ENCODE assay signal across 1 cellular context in the genomic region with DNA sequence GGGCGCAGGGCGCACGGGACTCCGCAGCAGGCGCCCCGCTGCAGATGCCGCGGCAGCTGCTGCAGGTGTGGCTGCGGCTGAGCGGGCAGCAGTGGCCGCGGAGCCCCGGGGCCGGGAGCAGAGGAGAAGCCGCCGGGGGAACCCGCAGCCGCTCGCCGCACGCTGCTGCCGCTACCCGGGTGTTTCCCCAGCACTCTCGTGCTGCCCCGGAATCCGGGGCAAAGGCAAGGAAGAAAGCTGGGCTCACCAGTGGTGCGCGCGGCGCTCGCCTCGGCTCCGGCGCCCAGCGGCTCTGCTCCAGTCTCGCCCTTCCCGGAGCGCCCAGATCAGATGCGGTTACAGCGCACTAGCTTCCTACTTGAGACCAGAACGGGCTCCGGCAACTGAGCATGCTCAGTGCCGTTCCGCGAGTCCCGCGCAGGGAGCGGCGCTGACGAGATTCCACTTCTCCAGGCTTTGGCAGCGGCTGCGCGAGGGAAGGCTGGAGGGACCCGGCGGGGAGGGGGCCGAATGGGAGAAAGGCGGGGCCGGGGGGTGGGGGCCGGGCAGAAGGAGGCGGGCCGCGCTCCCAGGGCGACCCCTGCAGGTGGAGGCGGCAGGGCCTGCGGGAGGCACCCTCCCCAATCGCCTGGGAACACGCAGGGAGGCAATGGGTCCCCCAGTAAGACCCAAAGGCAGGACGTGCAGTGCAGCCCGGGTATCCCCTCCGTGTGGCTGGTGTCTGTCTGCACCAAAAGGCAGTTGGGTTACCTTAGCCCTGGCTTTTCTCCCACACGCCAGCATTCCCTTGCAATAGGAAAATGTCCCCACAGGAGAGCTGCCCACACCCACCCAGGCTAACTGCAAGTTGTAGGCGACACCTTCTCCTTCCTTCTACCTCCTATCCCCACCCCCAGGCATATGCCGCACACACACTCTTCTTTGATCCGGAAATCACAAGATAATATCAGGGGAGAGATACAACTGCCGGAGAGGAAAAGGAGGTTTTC.
A peak's percentile ranks its signal among the peaks of the same experiment; 100 is the strongest.
TF ChIP-seq lines count a peak whose summit lies in the region.

A gene (minus strand): TSS at position 385 of the 989 bp plus-strand sequence. CDS start 181,288 bp downstream, outside the sequence.

TF ChIP-seq in GM23338, 12 proteins besides CTCF, POLR2A, EP300 and RAD21 (continued from another document):
- TF ChIP-seq, protein P1, sequence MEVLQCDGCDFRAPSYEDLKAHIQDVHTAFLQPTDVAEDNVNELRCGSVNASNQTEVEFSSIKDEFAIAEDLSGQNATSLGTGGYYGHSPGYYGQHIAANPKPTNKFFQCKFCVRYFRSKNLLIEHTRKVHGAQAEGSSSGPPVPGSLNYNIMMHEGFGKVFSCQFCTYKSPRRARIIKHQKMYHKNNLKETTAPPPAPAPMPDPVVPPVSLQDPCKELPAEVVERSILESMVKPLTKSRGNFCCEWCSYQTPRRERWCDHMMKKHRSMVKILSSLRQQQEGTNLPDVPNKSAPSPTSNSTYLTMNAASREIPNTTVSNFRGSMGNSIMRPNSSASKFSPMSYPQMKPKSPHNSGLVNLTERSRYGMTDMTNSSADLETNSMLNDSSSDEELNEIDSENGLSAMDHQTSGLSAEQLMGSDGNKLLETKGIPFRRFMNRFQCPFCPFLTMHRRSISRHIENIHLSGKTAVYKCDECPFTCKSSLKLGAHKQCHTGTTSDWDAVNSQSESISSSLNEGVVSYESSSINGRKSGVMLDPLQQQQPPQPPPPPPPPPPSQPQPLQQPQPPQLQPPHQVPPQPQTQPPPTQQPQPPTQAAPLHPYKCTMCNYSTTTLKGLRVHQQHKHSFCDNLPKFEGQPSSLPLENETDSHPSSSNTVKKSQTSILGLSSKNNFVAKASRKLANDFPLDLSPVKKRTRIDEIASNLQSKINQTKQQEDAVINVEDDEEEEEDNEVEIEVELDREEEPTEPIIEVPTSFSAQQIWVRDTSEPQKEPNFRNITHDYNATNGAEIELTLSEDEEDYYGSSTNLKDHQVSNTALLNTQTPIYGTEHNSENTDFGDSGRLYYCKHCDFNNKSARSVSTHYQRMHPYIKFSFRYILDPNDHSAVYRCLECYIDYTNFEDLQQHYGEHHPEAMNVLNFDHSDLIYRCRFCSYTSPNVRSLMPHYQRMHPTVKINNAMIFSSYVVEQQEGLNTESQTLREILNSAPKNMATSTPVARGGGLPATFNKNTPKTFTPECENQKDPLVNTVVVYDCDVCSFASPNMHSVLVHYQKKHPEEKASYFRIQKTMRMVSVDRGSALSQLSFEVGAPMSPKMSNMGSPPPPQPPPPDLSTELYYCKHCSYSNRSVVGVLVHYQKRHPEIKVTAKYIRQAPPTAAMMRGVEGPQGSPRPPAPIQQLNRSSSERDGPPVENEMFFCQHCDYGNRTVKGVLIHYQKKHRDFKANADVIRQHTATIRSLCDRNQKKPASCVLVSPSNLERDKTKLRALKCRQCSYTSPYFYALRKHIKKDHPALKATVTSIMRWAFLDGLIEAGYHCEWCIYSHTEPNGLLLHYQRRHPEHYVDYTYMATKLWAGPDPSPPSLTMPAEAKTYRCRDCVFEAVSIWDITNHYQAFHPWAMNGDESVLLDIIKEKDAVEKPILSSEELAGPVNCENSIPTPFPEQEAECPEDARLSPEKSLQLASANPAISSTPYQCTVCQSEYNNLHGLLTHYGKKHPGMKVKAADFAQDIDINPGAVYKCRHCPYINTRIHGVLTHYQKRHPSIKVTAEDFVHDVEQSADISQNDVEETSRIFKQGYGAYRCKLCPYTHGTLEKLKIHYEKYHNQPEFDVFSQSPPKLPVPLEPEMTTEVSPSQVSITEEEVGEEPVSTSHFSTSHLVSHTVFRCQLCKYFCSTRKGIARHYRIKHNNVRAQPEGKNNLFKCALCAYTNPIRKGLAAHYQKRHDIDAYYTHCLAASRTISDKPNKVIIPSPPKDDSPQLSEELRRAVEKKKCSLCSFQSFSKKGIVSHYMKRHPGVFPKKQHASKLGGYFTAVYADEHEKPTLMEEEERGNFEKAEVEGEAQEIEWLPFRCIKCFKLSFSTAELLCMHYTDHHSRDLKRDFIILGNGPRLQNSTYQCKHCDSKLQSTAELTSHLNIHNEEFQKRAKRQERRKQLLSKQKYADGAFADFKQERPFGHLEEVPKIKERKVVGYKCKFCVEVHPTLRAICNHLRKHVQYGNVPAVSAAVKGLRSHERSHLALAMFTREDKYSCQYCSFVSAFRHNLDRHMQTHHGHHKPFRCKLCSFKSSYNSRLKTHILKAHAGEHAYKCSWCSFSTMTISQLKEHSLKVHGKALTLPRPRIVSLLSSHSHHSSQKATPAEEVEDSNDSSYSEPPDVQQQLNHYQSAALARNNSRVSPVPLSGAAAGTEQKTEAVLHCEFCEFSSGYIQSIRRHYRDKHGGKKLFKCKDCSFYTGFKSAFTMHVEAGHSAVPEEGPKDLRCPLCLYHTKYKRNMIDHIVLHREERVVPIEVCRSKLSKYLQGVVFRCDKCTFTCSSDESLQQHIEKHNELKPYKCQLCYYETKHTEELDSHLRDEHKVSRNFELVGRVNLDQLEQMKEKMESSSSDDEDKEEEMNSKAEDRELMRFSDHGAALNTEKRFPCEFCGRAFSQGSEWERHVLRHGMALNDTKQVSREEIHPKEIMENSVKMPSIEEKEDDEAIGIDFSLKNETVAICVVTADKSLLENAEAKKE (CRISPR knock-in tag; IDR thresholded peaks at IDR 0.05) = no peak
- peak; percentile 92 for TF ChIP-seq POLR2AphosphoS5 (IDR thresholded peaks at IDR 0.05; ENCODE audit: low read depth)
- TF ChIP-seq, protein P2, sequence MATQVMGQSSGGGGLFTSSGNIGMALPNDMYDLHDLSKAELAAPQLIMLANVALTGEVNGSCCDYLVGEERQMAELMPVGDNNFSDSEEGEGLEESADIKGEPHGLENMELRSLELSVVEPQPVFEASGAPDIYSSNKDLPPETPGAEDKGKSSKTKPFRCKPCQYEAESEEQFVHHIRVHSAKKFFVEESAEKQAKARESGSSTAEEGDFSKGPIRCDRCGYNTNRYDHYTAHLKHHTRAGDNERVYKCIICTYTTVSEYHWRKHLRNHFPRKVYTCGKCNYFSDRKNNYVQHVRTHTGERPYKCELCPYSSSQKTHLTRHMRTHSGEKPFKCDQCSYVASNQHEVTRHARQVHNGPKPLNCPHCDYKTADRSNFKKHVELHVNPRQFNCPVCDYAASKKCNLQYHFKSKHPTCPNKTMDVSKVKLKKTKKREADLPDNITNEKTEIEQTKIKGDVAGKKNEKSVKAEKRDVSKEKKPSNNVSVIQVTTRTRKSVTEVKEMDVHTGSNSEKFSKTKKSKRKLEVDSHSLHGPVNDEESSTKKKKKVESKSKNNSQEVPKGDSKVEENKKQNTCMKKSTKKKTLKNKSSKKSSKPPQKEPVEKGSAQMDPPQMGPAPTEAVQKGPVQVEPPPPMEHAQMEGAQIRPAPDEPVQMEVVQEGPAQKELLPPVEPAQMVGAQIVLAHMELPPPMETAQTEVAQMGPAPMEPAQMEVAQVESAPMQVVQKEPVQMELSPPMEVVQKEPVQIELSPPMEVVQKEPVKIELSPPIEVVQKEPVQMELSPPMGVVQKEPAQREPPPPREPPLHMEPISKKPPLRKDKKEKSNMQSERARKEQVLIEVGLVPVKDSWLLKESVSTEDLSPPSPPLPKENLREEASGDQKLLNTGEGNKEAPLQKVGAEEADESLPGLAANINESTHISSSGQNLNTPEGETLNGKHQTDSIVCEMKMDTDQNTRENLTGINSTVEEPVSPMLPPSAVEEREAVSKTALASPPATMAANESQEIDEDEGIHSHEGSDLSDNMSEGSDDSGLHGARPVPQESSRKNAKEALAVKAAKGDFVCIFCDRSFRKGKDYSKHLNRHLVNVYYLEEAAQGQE (IDR thresholded peaks at IDR 0.05; ENCODE audit: unreplicated experiment) = peak; percentile 40
